ENCODE assay signal across 13 cellular contexts in genomic region chr11:128297805-128298204, GRCh38.
DNase-seq lines count a peak whose midpoint lies in the region; ATAC-seq and TF ChIP-seq lines count a peak whose summit lies in the region.
"Had no signal": no experiment of that assay in that cellular context is flagged by ENCODE, and none has a peak within 500 bp of the region (broad histone marks: within the 10 kb centered on the region; RNA-seq: fewer than 3 reads in every experiment).

No MANE protein-coding gene starts in this region.

- no peak for ATAC-seq in effector memory CD8-positive, alpha-beta T cell (replicated peaks)

- DNase-seq in DMS53 (lab: John Stamatoyannopoulos, UW) (peak; percentile 64), DMS53 treated with DMSO at 0.1 percent for 48 hours (lab: John Stamatoyannopoulos, UW; ENCODE audit: unreplicated experiment) (no peak), adipocyte (ENCODE audit: low read depth) (peak; percentile 42), nephron progenitor cell (no peak), NCI-H446 treated with DMSO at 0.1 percent for 48 hours (lab: John Stamatoyannopoulos, UW) (no peak), dedifferentiated amniotic fluid mesenchymal stem cell (ENCODE audit: extremely low spot score) (no peak)
- DNase-seq in effector memory CD8-positive, alpha-beta T cell = no peak
- DNase-seq: activated T-cell treated with anti-CD3 and anti-CD28 coated beads for 4 hours, head of caudate nucleus, NCI-H2227 treated with DMSO at 0.1 percent for 48 hours, testis had no signal

- peaks cover 46% of the 10 kb centered on the region for H3K4me1 ChIP-seq in adipocyte (ENCODE audit: control insufficient read depth, insufficient read depth, low read length)
- H3K4me1 ChIP-seq: testis had no signal

- peak overlapping the region; percentile 70 for H3K9ac ChIP-seq in adipocyte (ENCODE audit: low read length)

- no peaks in the 10 kb centered on the region for H3K27me3 ChIP-seq in adipocyte (replicated peaks; ENCODE audit: control insufficient read depth, insufficient read depth, low read length)
- H3K27me3 ChIP-seq: neutrophil, testis had no signal

- H3K27me3 Mint-ChIP-seq in nephron progenitor cell (ENCODE audit: low read depth, poor library complexity) = no peaks in the 10 kb centered on the region
- no peaks in the 10 kb centered on the region for H3K27me3 Mint-ChIP-seq in effector memory CD8-positive, alpha-beta T cell

- TF ChIP-seq CTCF in nephron progenitor cell (IDR thresholded peaks at IDR 0.05) = no peak

- H3K36me3 ChIP-seq in KOPT-K1 (ENCODE audit: insufficient read depth, low read length) (no peaks in the 10 kb centered on the region), adipocyte (ENCODE audit: control insufficient read depth, insufficient read depth, low read length, severe bottlenecking) (no peaks in the 10 kb centered on the region)
- H3K36me3 ChIP-seq: neutrophil had no signal

- peak overlapping the region; percentile 99 for H3K27ac Mint-ChIP-seq in nephron progenitor cell
- H3K27ac Mint-ChIP-seq in effector memory CD8-positive, alpha-beta T cell = peak overlapping the region in 1 of 2 donors; percentile 97

- peaks cover 6% of the 10 kb centered on the region for H3K36me3 Mint-ChIP-seq in nephron progenitor cell (ENCODE audit: low read depth)
- peaks cover 19% of the 10 kb centered on the region for H3K36me3 Mint-ChIP-seq in effector memory CD8-positive, alpha-beta T cell (ENCODE audit: insufficient read depth)

- H3K4me1 Mint-ChIP-seq in nephron progenitor cell = peaks cover 97% of the 10 kb centered on the region
- peaks cover 64 to 74% of the 10 kb centered on the region in 2 donors for H3K4me1 Mint-ChIP-seq in effector memory CD8-positive, alpha-beta T cell (ENCODE audit: low read depth in 2 of 2)

- no peaks in the 10 kb centered on the region for H3K9me3 ChIP-seq in KOPT-K1 (ENCODE audit: insufficient read depth, low read length, poor library complexity, severe bottlenecking)
- no peaks in the 10 kb centered on the region for H3K9me3 ChIP-seq in adipocyte (ENCODE audit: control insufficient read depth, low read length)
- H3K9me3 ChIP-seq: neutrophil, testis had no signal

- H3K27ac ChIP-seq in KOPT-K1 (ENCODE audit: low read depth, low read length, poor library complexity, severe bottlenecking) = peak overlapping the region; percentile 96
- H3K27ac ChIP-seq: neutrophil, testis had no signal

- peaks cover 15% of the 10 kb centered on the region for H3K9me3 Mint-ChIP-seq in nephron progenitor cell
- H3K9me3 Mint-ChIP-seq in effector memory CD8-positive, alpha-beta T cell = no peaks in the 10 kb centered on the region

- no peak overlapping the region for H3K4me3 Mint-ChIP-seq in nephron progenitor cell
- peak overlapping the region in 1 of 2 donors; percentile 50 for H3K4me3 Mint-ChIP-seq in effector memory CD8-positive, alpha-beta T cell

- peak overlapping the region; percentile 21 for H3K4me3 ChIP-seq in adipocyte (ENCODE audit: low read length)
- H3K4me3 ChIP-seq: testis had no signal

Comparison
In these comparisons a context has a peak if more than half of its experiments do, and no peak if none do; other contexts are left out.
1. DNase-seq: peak in DMS53 (single experiment) and adipocyte (single experiment); none in DMS53 treated with DMSO at 0.1 percent for 48 hours (single experiment), nephron progenitor cell (single experiment), NCI-H446 treated with DMSO at 0.1 percent for 48 hours (single experiment), dedifferentiated amniotic fluid mesenchymal stem cell (single experiment) and effector memory CD8-positive, alpha-beta T cell (0 of 3).